7 cellular contexts compared by ENCODE assay signal in the genomic region with DNA sequence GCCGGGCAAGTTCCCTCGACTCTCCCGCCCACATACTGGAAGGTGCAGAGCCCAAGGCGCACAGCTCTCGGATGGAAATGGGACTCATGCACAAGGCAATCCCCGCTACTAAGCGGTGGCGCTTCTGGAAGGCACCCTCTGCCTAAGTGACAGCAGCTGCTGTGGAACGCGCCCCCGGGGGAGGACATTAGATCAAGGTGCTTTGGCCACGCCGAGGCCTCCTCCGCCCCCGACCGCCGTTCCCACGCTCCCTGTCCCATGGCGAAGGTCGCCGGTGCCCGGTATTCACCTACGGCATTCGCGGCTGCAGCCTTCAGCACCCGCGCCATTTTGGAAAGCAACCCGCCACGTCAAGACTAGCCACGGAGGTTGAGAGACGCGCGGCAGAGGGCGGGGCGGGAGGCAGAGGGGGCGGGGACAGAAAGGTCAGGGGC. TPM values are rescaled to one million over a fixed set of nuclear protein-coding genes. Genes with fewer than 3 reads are reported as not detected.
DNase-seq lines count a peak whose midpoint lies in the region; ATAC-seq and TF ChIP-seq lines count a peak whose summit lies in the region.

Gene MCEE, minus strand, starts transcription at position 339 of the 434 bp plus-strand sequence. Its CDS starts 10 bp downstream, at position 329.

- peak within 1 kb of the TSS; percentile 89 for H3K9ac ChIP-seq in skeletal muscle satellite cell (ENCODE audit: low read depth, low read length)

- DNase-seq in NCI-H1436 (lab: John Stamatoyannopoulos, UW): peak; percentile 82
- peak; percentile 74 to 89 (median 82) for DNase-seq in T-helper 2 cell
- DNase-seq in ascending aorta (ENCODE audit: low spot score in 2 of 2): peak; percentile 43 to 94
- peak; percentile 58 for DNase-seq in iPS DF 6.9 (ENCODE audit: low read depth, low spot score)

- peaks cover 0 to 17% of the 10 kb centered on the region in 2 donors for H3K4me1 ChIP-seq in ascending aorta
- no peaks in the 10 kb centered on the region for H3K4me1 ChIP-seq in iPS DF 6.9 (ENCODE audit: control insufficient read depth, insufficient read depth, low read length)
- H3K4me1 ChIP-seq in skeletal muscle satellite cell (ENCODE audit: control insufficient read depth, insufficient read depth, low read length): peaks cover 8% of the 10 kb centered on the region

- H3K27ac ChIP-seq in ascending aorta (peak within 1 kb of the TSS; percentile 84 to 94), iPS DF 6.9 (ENCODE audit: low read length) (no peak within 1 kb of the TSS)

- peak within 1 kb of the TSS; percentile 86 for H3K4me2 ChIP-seq in skeletal muscle satellite cell (ENCODE audit: low read length)

- ATAC-seq in GM18502 (IDR thresholded peaks at IDR 0.05; ENCODE audit: poor library complexity, unreplicated experiment) (peak; percentile 85), HG02852 (IDR thresholded peaks at IDR 0.05; ENCODE audit: unreplicated experiment) (peak; percentile 86)

- H3K4me3 ChIP-seq in ascending aorta: peak within 1 kb of the TSS; percentile 66 to 72
- peak within 1 kb of the TSS; percentile 92 for H3K4me3 ChIP-seq in iPS DF 6.9 (ENCODE audit: low read length)
- peak within 1 kb of the TSS; percentile 94 for H3K4me3 ChIP-seq in skeletal muscle satellite cell (ENCODE audit: low read length)

- H3K36me3 ChIP-seq in ascending aorta: peaks cover 6 to 13% of the 10 kb centered on the region in 2 donors
- peaks cover 2% of the 10 kb centered on the region; the same call in 1 of the 2 replicates for H3K36me3 ChIP-seq in iPS DF 6.9 (ENCODE audit: control insufficient read depth, insufficient read depth, low read length)
- peaks cover 17% of the 10 kb centered on the region for H3K36me3 ChIP-seq in skeletal muscle satellite cell (ENCODE audit: insufficient read depth, low read length)

- no peak for TF ChIP-seq CTCF in ascending aorta (IDR thresholded peaks at IDR 0.05)

- intact Hi-C loops in ascending aorta (cut with DNase I): loop anchor here (1.0 to 5.0 kb wide), 4 partner anchors 62 to 153 kb away; partner anchors contain the start of genes ANKRD53, NAGK and TEX261

- H3K9me3 ChIP-seq in ascending aorta: no peaks in the 10 kb centered on the region
- no peaks in the 10 kb centered on the region for H3K9me3 ChIP-seq in iPS DF 6.9 (ENCODE audit: control insufficient read depth, insufficient read depth, low read length)
- H3K9me3 ChIP-seq in skeletal muscle satellite cell (replicated peaks; ENCODE audit: low read length): no peaks in the 10 kb centered on the region

- no peaks in the 10 kb centered on the region for H3K27me3 ChIP-seq in ascending aorta
- H3K27me3 ChIP-seq in iPS DF 6.9 (ENCODE audit: control insufficient read depth, insufficient read depth, low read length): no peaks in the 10 kb centered on the region
- no peaks in the 10 kb centered on the region for H3K27me3 ChIP-seq in skeletal muscle satellite cell (ENCODE audit: control insufficient read depth, insufficient read depth, low read length)

- WGBS in iPS DF 6.9 (ENCODE audit: insufficient coverage, insufficient read length): no CpG with 5 or more reads among the region's 36 CpGs

RNA-seq across cellular contexts. Expression of gene MCEE, which starts in this region (rescaled TPM):
- 2.0 TPM for total RNA-seq in ascending aorta
- total RNA-seq in skeletal muscle satellite cell (2012; rRNA removed): 14.6 and 21.8 TPM in 2 replicates
